In the genomic region with DNA sequence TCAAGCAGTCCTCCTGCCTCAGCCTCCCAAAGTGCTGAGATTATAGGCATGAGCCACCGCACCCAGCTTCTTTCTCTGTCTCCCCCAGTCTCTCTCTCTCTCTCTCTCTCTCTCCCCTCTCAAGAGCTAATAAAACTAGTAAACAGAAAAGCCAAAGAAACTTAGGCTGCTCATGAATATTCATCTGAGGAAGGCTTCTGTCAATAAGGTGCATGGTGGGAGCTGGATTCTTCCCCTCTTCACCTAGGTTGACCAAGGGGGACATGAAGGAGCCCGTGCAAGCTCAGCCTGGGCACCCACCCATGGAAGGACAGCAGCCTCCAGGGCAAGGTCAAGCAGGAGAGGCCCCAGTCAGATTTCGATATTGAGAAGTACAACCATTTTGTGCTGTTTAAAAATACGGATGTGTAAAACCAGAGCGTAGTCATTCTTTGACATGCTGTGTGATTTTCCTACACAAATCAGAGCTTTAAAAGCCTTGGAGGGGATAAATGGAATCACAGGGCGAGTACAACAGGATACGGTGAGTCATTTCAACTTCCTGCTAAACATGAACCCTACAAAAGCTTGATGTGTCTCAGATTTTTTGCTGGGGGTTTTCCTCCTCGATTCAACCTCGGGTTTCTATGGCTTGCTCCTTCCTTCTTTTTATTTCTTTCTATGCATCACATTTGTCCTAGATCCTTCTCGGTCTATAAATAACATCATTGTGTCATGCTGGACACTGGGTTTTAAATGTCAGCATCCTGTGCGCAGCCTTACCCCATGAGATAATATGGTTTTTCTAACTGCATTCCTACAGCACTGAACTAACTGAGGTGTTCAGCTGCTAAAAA, we compare ENCODE assay signal across 8 cellular contexts.
DNase-seq lines count a peak whose midpoint lies in the region; ATAC-seq and TF ChIP-seq lines count a peak whose summit lies in the region.

No MANE protein-coding gene starts in this region.

- peak overlapping the region; percentile 98 for H3K27ac Mint-ChIP-seq in activated naive CD4-positive, alpha-beta T cell treated with anti-CD3 and anti-CD28 coated beads, Interleukin-2, amount 50 U/mL, for 24 hours

- H3K9me3 ChIP-seq in transverse colon, result no peaks in the 10 kb centered on the region

- WGBS in transverse colon (ENCODE audit: low coverage in 1 of 2), 2 donors, result 45 to 55% methylated on average over 6 to 11 of the region's 11 CpGs

- H3K36me3 ChIP-seq in transverse colon, result no peaks in the 10 kb centered on the region

- in situ Hi-C loops in transverse colon (cut with MboI; ENCODE audit: low pct_ligation_motif_present in 1 of 4, low pct_unique_long_range_greater_than_20kb in 1 of 4, low sequenced_read_pairs in 3 of 4), result no loop called here

- peak overlapping the region; percentile 13 to 58 (median 51) for H3K27ac ChIP-seq in transverse colon

- no peak for TF ChIP-seq EP300 in transverse colon (IDR thresholded peaks at IDR 0.05; ENCODE audit: low read depth)

- no peak overlapping the region for H3K4me3 ChIP-seq in transverse colon

- TF ChIP-seq POLR2A in transverse colon (IDR thresholded peaks at IDR 0.05), result no peak

- peak; percentile 31 for DNase-seq in DMS53 treated with DMSO at 0.1 percent for 48 hours (lab: John Stamatoyannopoulos, UW; ENCODE audit: unreplicated experiment)
- peak; percentile 62 for DNase-seq in GM20000 (ENCODE audit: low spot score)
- DNase-seq in HT1080 (ENCODE audit: low read depth), result peak; percentile 98
- no peak for DNase-seq in left ventricle myocardium superior
- DNase-seq in transverse colon, result no peak
- no peak for DNase-seq in ecto neural progenitor cell (ENCODE audit: low spot score)

- peaks cover 69% of the 10 kb centered on the region for H3K4me1 Mint-ChIP-seq in activated naive CD4-positive, alpha-beta T cell treated with anti-CD3 and anti-CD28 coated beads, Interleukin-2, amount 50 U/mL, for 24 hours

- H3K27me3 ChIP-seq in transverse colon, result no peaks in the 10 kb centered on the region

- peaks cover 1% of the 10 kb centered on the region for H3K36me3 Mint-ChIP-seq in activated naive CD4-positive, alpha-beta T cell treated with anti-CD3 and anti-CD28 coated beads, Interleukin-2, amount 50 U/mL, for 24 hours

- peak; percentile 86 for ATAC-seq in left ventricle myocardium superior
- no peak for ATAC-seq in GM18498 (IDR thresholded peaks at IDR 0.05; ENCODE audit: unreplicated experiment)

- peaks cover 5% of the 10 kb centered on the region for H3K9me3 Mint-ChIP-seq in activated naive CD4-positive, alpha-beta T cell treated with anti-CD3 and anti-CD28 coated beads, Interleukin-2, amount 50 U/mL, for 24 hours

- H3K27me3 Mint-ChIP-seq in activated naive CD4-positive, alpha-beta T cell treated with anti-CD3 and anti-CD28 coated beads, Interleukin-2, amount 50 U/mL, for 24 hours, result no peaks in the 10 kb centered on the region

- TF ChIP-seq CTCF in GM20000 (IDR thresholded peaks at IDR 0.05; ENCODE audit: extremely low read depth, missing control alignments) (no peak), transverse colon (IDR thresholded peaks at IDR 0.05) (no peak)

- peak overlapping the region; percentile 73 for H3K4me3 Mint-ChIP-seq in activated naive CD4-positive, alpha-beta T cell treated with anti-CD3 and anti-CD28 coated beads, Interleukin-2, amount 50 U/mL, for 24 hours

- intact Hi-C loops in left ventricle myocardium superior (cut with micrococcal nuclease), result no loop called here
- intact Hi-C loops in transverse colon (cut with DNase I; ENCODE audit: low total_unique reads), result no loop called here

- peaks cover 0 to 26% (median 0%) of the 10 kb centered on the region in 4 donors for H3K4me1 ChIP-seq in transverse colon

Comparison
In these comparisons a context has a peak if more than half of its experiments do, and no peak if none do; other contexts are left out.
1. DNase-seq: peak in DMS53 treated with DMSO at 0.1 percent for 48 hours (single experiment), GM20000 (single experiment) and HT1080 (single experiment); none in left ventricle myocardium superior (single experiment), transverse colon (single experiment) and ecto neural progenitor cell (single experiment).